9 cellular contexts compared by ENCODE assay signal in the genomic region with DNA sequence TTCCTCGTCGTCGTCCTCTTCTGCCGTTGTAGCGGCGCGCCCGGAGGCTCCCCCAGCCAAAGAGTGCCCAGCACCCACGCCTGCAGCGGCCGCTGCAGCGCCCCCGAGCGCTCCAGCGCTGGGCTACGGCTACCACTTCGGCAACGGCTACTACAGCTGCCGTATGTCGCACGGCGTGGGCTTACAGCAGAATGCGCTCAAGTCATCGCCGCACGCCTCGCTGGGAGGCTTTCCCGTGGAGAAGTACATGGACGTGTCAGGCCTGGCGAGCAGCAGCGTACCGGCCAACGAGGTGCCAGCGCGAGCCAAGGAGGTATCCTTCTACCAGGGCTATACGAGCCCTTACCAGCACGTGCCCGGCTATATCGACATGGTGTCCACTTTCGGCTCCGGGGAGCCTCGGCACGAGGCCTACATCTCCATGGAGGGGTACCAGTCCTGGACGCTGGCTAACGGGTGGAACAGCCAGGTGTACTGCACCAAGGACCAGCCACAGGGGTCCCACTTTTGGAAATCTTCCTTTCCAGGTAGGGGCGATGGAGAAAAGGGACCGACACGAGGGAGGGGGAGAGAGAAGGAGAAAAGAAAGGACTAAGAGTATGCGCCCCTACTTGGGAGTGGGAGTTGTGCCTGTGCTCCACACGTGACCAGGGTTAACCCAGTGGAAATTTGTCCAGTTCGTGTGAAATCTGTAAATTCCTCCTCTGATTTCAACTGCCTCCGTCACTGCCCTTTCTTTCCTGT. TPM values are rescaled to one million over a fixed set of nuclear protein-coding genes. Genes with fewer than 3 reads are reported as not detected.
DNase-seq lines count a peak whose midpoint lies in the region; ATAC-seq and TF ChIP-seq lines count a peak whose summit lies in the region.
"Had no signal": no experiment of that assay in that cellular context is flagged by ENCODE, and none has a peak within 500 bp of the region (broad histone marks: within the 10 kb centered on the region; RNA-seq: fewer than 3 reads in every experiment).

No MANE protein-coding gene starts in this region.

- H2AFZ ChIP-seq in neural progenitor cell (replicated peaks), result peak overlapping the region; percentile 64

- no peaks in the 10 kb centered on the region for H3K4me1 ChIP-seq in neural progenitor cell

- H3K9me3 Mint-ChIP-seq in HFFc6, result no peaks in the 10 kb centered on the region
- peaks cover 0 to 14% (median 9%) of the 10 kb centered on the region in 5 experiments for H3K9me3 Mint-ChIP-seq in brain
- peaks cover 6% of the 10 kb centered on the region for H3K9me3 Mint-ChIP-seq in neural progenitor cell

- H3K27me3 Mint-ChIP-seq in HFFc6 (ENCODE audit: insufficient read depth) (peaks cover 36% of the 10 kb centered on the region), brain (peaks cover 98% of the 10 kb centered on the region), neural progenitor cell (ENCODE audit: insufficient read depth, low read depth) (peaks cover 90% of the 10 kb centered on the region)

- H3K27ac Mint-ChIP-seq in HFFc6, result no peak overlapping the region
- no peak overlapping the region for H3K27ac Mint-ChIP-seq in brain
- H3K27ac Mint-ChIP-seq in neural progenitor cell, result no peak overlapping the region

- DNase-seq in COR-L47 (lab: John Stamatoyannopoulos, UW) (peak; percentile 38), HFFc6 (no peak), neural progenitor cell (ENCODE audit: low spot score) (peak; percentile 71), NOMO-1 (lab: John Stamatoyannopoulos, UW; ENCODE audit: unreplicated experiment in 2 of 2) (no peak)
- DNase-seq: activated CD4-positive, alpha-beta T cell treated with anti-CD3 and anti-CD28 coated beads for 1 hour had no signal

- H3K4me3 Mint-ChIP-seq in HFFc6 (peak overlapping the region; percentile 86), brain (peak overlapping the region; percentile 10 to 71 (median 47)), neural progenitor cell (peak overlapping the region; percentile 72)

- H3K9ac ChIP-seq in neural progenitor cell, result no peak overlapping the region

- no peak for ATAC-seq in GM19023 (IDR thresholded peaks at IDR 0.05; ENCODE audit: unreplicated experiment)
- ATAC-seq in GM18867 (IDR thresholded peaks at IDR 0.05; ENCODE audit: unreplicated experiment), result no peak
- ATAC-seq in HG02884 (IDR thresholded peaks at IDR 0.05; ENCODE audit: unreplicated experiment), result no peak

- peak overlapping the region; percentile 52 for H3K4me3 ChIP-seq in neural progenitor cell

- H3K4me1 Mint-ChIP-seq in HFFc6 (ENCODE audit: low read depth), result peaks cover 29% of the 10 kb centered on the region
- peaks cover 35% of the 10 kb centered on the region for H3K4me1 Mint-ChIP-seq in brain
- peaks cover 10% of the 10 kb centered on the region for H3K4me1 Mint-ChIP-seq in neural progenitor cell

- no peaks in the 10 kb centered on the region for H3K9me3 ChIP-seq in neural progenitor cell (ENCODE audit: low read depth)

- H3K36me3 ChIP-seq in neural progenitor cell, result no peaks in the 10 kb centered on the region

- H3K4me2 ChIP-seq in neural progenitor cell, result peak overlapping the region; percentile 80

- H3K79me2 ChIP-seq in neural progenitor cell (ENCODE audit: low read depth), result no peaks in the 10 kb centered on the region

- H4K20me1 ChIP-seq in neural progenitor cell (ENCODE audit: low read depth), result peaks cover 93% of the 10 kb centered on the region

- no peaks in the 10 kb centered on the region for H3F3A ChIP-seq in neural progenitor cell (ENCODE audit: low read depth)

- peaks cover 100% of the 10 kb centered on the region for H3K27me3 ChIP-seq in neural progenitor cell

- peak; percentile 55; the same call in 1 of the 2 replicates for TF ChIP-seq CTCF in HFFc6 (IDR thresholded peaks at IDR 0.05)
- TF ChIP-seq CTCF in brain (conservative IDR thresholded peaks at IDR 0.05), result peak in 1 of 2 experiments; percentile 19
- TF ChIP-seq CTCF in neural progenitor cell (IDR thresholded peaks at IDR 0.05), result peak; percentile 35

- H3K36me3 Mint-ChIP-seq in HFFc6 (ENCODE audit: low read depth), result peaks cover 8% of the 10 kb centered on the region; the same call in 1 of the 2 replicates
- H3K36me3 Mint-ChIP-seq in brain, result no peaks in the 10 kb centered on the region
- no peaks in the 10 kb centered on the region for H3K36me3 Mint-ChIP-seq in neural progenitor cell

- H3K27ac ChIP-seq in neural progenitor cell, result no peak overlapping the region

RNA-seq across cellular contexts. Expression of a gene that starts 0.8 kb away (rescaled TPM):
- 1 to 10 TPM; 1.2 to 1.7 (median 1.5) TPM for total RNA-seq in HFFc6 (2021; fragmentation: NEBNext Ultra II Directional; extraction: Animal tissue kit (Norgen Biotek cat#: 25700))
- polyA plus RNA-seq in brain (ENCODE audit: insufficient read depth, low read depth, low replicate concordance), result 9.8 TPM
- total RNA-seq in neural progenitor cell (ENCODE audit: low replicate concordance), result not detected in 2 replicates

RNA-seq across cellular contexts. Expression of a gene that starts 6.3 kb away (rescaled TPM):
- under 1 TPM in 4 of 6 experiments, not detected in 2; 0.19 to 0.36 (median 0.26) TPM for total RNA-seq in HFFc6 (2021; fragmentation: NEBNext Ultra II Directional; extraction: Animal tissue kit (Norgen Biotek cat#: 25700))
- 1.3 TPM for polyA plus RNA-seq in brain (ENCODE audit: insufficient read depth, low read depth, low replicate concordance)
- not detected in 2 replicates for total RNA-seq in neural progenitor cell (ENCODE audit: low replicate concordance)

RNA-seq across cellular contexts. Expression of a gene that starts 9.6 kb away (rescaled TPM):
- total RNA-seq in HFFc6 (2021; fragmentation: NEBNext Ultra II Directional; extraction: Animal tissue kit (Norgen Biotek cat#: 25700)), result not detected
- 0.14 TPM for polyA plus RNA-seq in brain (ENCODE audit: insufficient read depth, low read depth, low replicate concordance)
- not detected in 2 replicates for total RNA-seq in neural progenitor cell (ENCODE audit: low replicate concordance)

RNA-seq across cellular contexts. Expression of a gene that starts 13.8 kb away (rescaled TPM):
- 10 to 100 TPM in 1 of 6 experiments, 1 to 10 TPM in 5; 6.0 to 10.2 (median 7.6) TPM for total RNA-seq in HFFc6 (2021; fragmentation: NEBNext Ultra II Directional; extraction: Animal tissue kit (Norgen Biotek cat#: 25700))
- 5.1 TPM for polyA plus RNA-seq in brain (ENCODE audit: insufficient read depth, low read depth, low replicate concordance)
- not detected in 2 replicates for total RNA-seq in neural progenitor cell (ENCODE audit: low replicate concordance)

RNA-seq across cellular contexts. Expression of a gene that starts 23.3 kb away (rescaled TPM):
- total RNA-seq in HFFc6 (2021; fragmentation: NEBNext Ultra II Directional; extraction: Animal tissue kit (Norgen Biotek cat#: 25700)), result 10 to 100 TPM; 10.9 to 14.5 (median 12.8) TPM
- polyA plus RNA-seq in brain (ENCODE audit: insufficient read depth, low read depth, low replicate concordance), result 17.2 TPM
- total RNA-seq in neural progenitor cell (ENCODE audit: low replicate concordance), result not detected in 2 replicates

Comparison
In these comparisons a context has a peak if more than half of its experiments do, and no peak if none do; other contexts are left out.
1. DNase-seq: peak in COR-L47 (single experiment) and neural progenitor cell (single experiment); none in HFFc6 (single experiment) and NOMO-1 (0 of 2).
2. Peak in every context shown above with its lines, with median percentiles within 50 percentile points of each other: H3K4me3 Mint-ChIP-seq.